1 cellular context compared by ENCODE assay signal in the genomic region with DNA sequence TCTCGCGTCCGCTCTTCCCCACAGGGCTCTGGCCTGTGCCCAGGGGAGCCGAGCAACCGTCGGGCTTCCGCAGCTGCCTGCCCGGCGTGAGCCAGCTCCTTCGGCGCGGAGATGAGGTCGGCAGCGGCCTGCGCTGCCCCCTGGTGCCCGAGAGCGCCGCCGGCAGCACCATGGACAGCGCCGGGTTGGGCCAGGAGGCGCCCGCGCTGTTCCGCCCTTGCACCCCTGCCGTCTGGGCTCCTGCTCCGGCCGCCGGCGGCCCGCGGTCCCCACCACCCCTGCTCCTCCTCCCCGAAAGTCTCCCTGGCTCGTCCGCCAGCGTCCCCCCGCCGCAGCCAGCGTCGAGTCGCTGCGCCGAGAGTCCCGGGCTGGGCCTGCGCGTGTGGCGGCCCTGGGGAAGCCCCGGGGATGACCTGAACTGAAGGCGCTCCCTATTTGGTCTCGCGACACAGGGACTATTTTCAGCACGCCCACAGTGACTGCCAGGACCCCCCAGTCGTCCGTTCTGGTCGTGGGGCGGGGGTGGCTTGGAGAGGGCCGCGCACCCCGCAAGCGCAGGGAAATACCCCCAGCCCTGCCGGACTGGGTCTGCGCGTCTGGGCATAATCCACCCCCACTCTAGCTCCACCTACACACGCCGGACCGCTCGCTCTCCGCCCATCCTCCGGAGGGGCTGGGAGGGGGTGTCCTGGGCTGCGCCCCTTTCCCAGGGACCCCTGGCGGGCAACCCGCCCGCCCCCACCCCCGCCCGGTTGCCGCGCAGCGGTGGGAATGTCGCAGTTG.
TF ChIP-seq lines count a peak whose summit lies in the region.

No MANE protein-coding gene starts in this region.

TF ChIP-seq in WTC11, 78 proteins besides CTCF, POLR2A, EP300 and RAD21 (continued from another document):
- TF ChIP-seq, protein P1, sequence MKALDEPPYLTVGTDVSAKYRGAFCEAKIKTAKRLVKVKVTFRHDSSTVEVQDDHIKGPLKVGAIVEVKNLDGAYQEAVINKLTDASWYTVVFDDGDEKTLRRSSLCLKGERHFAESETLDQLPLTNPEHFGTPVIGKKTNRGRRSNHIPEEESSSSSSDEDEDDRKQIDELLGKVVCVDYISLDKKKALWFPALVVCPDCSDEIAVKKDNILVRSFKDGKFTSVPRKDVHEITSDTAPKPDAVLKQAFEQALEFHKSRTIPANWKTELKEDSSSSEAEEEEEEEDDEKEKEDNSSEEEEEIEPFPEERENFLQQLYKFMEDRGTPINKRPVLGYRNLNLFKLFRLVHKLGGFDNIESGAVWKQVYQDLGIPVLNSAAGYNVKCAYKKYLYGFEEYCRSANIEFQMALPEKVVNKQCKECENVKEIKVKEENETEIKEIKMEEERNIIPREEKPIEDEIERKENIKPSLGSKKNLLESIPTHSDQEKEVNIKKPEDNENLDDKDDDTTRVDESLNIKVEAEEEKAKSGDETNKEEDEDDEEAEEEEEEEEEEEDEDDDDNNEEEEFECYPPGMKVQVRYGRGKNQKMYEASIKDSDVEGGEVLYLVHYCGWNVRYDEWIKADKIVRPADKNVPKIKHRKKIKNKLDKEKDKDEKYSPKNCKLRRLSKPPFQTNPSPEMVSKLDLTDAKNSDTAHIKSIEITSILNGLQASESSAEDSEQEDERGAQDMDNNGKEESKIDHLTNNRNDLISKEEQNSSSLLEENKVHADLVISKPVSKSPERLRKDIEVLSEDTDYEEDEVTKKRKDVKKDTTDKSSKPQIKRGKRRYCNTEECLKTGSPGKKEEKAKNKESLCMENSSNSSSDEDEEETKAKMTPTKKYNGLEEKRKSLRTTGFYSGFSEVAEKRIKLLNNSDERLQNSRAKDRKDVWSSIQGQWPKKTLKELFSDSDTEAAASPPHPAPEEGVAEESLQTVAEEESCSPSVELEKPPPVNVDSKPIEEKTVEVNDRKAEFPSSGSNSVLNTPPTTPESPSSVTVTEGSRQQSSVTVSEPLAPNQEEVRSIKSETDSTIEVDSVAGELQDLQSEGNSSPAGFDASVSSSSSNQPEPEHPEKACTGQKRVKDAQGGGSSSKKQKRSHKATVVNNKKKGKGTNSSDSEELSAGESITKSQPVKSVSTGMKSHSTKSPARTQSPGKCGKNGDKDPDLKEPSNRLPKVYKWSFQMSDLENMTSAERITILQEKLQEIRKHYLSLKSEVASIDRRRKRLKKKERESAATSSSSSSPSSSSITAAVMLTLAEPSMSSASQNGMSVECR (CRISPR knock-in tag; IDR thresholded peaks at IDR 0.05; ENCODE audit: borderline replicate concordance) = peak; percentile 100
- TF ChIP-seq ESRRA (CRISPR knock-in tag; IDR thresholded peaks at IDR 0.05; ENCODE audit: borderline replicate concordance) = peak; percentile 96
- TF ChIP-seq NR1H2 (CRISPR knock-in tag; IDR thresholded peaks at IDR 0.05) = 0 out of 2 replicates have a peak, but pooled peaks have one; percentile 73
- TF ChIP-seq, protein P2, sequence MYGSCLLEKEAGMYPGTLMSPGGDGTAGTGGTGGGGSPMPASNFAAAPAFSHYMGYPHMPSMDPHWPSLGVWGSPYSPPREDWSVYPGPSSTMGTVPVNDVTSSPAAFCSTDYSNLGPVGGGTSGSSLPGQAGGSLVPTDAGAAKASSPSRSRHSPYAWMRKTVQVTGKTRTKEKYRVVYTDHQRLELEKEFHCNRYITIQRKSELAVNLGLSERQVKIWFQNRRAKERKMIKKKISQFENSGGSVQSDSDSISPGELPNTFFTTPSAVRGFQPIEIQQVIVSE (CRISPR knock-in tag; IDR thresholded peaks at IDR 0.05; ENCODE audit: borderline replicate concordance) = no peak
- peak; percentile 96 for TF ChIP-seq RELA (CRISPR knock-in tag; IDR thresholded peaks at IDR 0.05; ENCODE audit: borderline replicate concordance)
- TF ChIP-seq ZNF138 (CRISPR knock-in tag; conservative IDR thresholded peaks at IDR 0.05) = no peak
- peak; percentile 97 for TF ChIP-seq TCF7 (CRISPR knock-in tag; IDR thresholded peaks at IDR 0.05; ENCODE audit: low read depth)
- TF ChIP-seq KAT7 (CRISPR knock-in tag; IDR thresholded peaks at IDR 0.05; ENCODE audit: borderline replicate concordance) = peak; percentile 81; the same call in 1 of the 2 replicates
- TF ChIP-seq SP1 (CRISPR knock-in tag; conservative IDR thresholded peaks at IDR 0.05) = peak; percentile 85
- TF ChIP-seq, protein P3, sequence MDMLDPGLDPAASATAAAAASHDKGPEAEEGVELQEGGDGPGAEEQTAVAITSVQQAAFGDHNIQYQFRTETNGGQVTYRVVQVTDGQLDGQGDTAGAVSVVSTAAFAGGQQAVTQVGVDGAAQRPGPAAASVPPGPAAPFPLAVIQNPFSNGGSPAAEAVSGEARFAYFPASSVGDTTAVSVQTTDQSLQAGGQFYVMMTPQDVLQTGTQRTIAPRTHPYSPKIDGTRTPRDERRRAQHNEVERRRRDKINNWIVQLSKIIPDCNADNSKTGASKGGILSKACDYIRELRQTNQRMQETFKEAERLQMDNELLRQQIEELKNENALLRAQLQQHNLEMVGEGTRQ (CRISPR knock-in tag; IDR thresholded peaks at IDR 0.05) = no peak
- no peak for TF ChIP-seq NFATC4 (CRISPR knock-in tag; IDR thresholded peaks at IDR 0.05)
- TF ChIP-seq, protein P4, sequence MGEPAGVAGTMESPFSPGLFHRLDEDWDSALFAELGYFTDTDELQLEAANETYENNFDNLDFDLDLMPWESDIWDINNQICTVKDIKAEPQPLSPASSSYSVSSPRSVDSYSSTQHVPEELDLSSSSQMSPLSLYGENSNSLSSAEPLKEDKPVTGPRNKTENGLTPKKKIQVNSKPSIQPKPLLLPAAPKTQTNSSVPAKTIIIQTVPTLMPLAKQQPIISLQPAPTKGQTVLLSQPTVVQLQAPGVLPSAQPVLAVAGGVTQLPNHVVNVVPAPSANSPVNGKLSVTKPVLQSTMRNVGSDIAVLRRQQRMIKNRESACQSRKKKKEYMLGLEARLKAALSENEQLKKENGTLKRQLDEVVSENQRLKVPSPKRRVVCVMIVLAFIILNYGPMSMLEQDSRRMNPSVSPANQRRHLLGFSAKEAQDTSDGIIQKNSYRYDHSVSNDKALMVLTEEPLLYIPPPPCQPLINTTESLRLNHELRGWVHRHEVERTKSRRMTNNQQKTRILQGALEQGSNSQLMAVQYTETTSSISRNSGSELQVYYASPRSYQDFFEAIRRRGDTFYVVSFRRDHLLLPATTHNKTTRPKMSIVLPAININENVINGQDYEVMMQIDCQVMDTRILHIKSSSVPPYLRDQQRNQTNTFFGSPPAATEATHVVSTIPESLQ (CRISPR knock-in tag; IDR thresholded peaks at IDR 0.05) = no peak; the same call in 1 of the 2 replicates
- TF ChIP-seq ZBTB21 (CRISPR knock-in tag; IDR thresholded peaks at IDR 0.05; ENCODE audit: borderline replicate concordance) = peak; percentile 90
- TF ChIP-seq JAZF1 (CRISPR knock-in tag; IDR thresholded peaks at IDR 0.05) = no peak
- no peak for TF ChIP-seq EMX1 (CRISPR knock-in tag; IDR thresholded peaks at IDR 0.05)
- no peak for TF ChIP-seq OVOL2 (CRISPR knock-in tag; IDR thresholded peaks at IDR 0.05; ENCODE audit: borderline replicate concordance)
- TF ChIP-seq MYBL2 (CRISPR knock-in tag; IDR thresholded peaks at IDR 0.05) = peak; percentile 93
- TF ChIP-seq, protein P5, sequence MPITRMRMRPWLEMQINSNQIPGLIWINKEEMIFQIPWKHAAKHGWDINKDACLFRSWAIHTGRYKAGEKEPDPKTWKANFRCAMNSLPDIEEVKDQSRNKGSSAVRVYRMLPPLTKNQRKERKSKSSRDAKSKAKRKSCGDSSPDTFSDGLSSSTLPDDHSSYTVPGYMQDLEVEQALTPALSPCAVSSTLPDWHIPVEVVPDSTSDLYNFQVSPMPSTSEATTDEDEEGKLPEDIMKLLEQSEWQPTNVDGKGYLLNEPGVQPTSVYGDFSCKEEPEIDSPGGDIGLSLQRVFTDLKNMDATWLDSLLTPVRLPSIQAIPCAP (CRISPR knock-in tag; IDR thresholded peaks at IDR 0.05) = peak; percentile 95
- TF ChIP-seq HMGA2 (CRISPR knock-in tag; IDR thresholded peaks at IDR 0.05) = no peak
- peak; percentile 96 for TF ChIP-seq SMAD4 (CRISPR knock-in tag; IDR thresholded peaks at IDR 0.05)
- TF ChIP-seq JUN (CRISPR knock-in tag; IDR thresholded peaks at IDR 0.05) = peak; percentile 98
- TF ChIP-seq RORB (CRISPR knock-in tag; IDR thresholded peaks at IDR 0.05) = no peak
- peak; percentile 53; the same call in 1 of the 2 replicates for TF ChIP-seq ZNF263 (CRISPR knock-in tag; IDR thresholded peaks at IDR 0.05; ENCODE audit: low read depth)
- TF ChIP-seq, protein P6, sequence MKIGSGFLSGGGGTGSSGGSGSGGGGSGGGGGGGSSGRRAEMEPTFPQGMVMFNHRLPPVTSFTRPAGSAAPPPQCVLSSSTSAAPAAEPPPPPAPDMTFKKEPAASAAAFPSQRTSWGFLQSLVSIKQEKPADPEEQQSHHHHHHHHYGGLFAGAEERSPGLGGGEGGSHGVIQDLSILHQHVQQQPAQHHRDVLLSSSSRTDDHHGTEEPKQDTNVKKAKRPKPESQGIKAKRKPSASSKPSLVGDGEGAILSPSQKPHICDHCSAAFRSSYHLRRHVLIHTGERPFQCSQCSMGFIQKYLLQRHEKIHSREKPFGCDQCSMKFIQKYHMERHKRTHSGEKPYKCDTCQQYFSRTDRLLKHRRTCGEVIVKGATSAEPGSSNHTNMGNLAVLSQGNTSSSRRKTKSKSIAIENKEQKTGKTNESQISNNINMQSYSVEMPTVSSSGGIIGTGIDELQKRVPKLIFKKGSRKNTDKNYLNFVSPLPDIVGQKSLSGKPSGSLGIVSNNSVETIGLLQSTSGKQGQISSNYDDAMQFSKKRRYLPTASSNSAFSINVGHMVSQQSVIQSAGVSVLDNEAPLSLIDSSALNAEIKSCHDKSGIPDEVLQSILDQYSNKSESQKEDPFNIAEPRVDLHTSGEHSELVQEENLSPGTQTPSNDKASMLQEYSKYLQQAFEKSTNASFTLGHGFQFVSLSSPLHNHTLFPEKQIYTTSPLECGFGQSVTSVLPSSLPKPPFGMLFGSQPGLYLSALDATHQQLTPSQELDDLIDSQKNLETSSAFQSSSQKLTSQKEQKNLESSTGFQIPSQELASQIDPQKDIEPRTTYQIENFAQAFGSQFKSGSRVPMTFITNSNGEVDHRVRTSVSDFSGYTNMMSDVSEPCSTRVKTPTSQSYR (CRISPR knock-in tag; IDR thresholded peaks at IDR 0.05) = peak; percentile 96
TF ChIP-seq in WTC11: peak in this region for 50.
